8 cellular contexts compared by ENCODE assay signal in genomic region chr12:52032431-52032796, GRCh38. TPM values are rescaled to one million over a fixed set of nuclear protein-coding genes. Genes with fewer than 3 reads are reported as not detected.
DNase-seq lines count a peak whose midpoint lies in the region; ATAC-seq and TF ChIP-seq lines count a peak whose summit lies in the region.

No MANE protein-coding gene starts in this region.

- TF ChIP-seq EP300 in neural cell (conservative IDR thresholded peaks at IDR 0.05; ENCODE audit: poor library complexity, severe bottlenecking), result no peak

- ATAC-seq in T-helper 17 cell (no peak), GM18517 (IDR thresholded peaks at IDR 0.05; ENCODE audit: unreplicated experiment) (no peak)

- H3K27ac Mint-ChIP-seq in T-helper 1 cell treated with Interleukin-12 subunit alpha and Interleukin-12 subunit beta and Interleukin-4 antibody, amounts not matched to agents 30 μg/mL and 1 μg/mL, for 36 hours, result peak overlapping the region; percentile 62
- H3K27ac Mint-ChIP-seq in T-helper 17 cell, result peak overlapping the region; percentile 73

- H3K4me1 Mint-ChIP-seq in T-helper 1 cell treated with Interleukin-12 subunit alpha and Interleukin-12 subunit beta and Interleukin-4 antibody, amounts not matched to agents 30 μg/mL and 1 μg/mL, for 36 hours (ENCODE audit: low read depth), result peaks cover 21% of the 10 kb centered on the region
- H3K4me1 Mint-ChIP-seq in T-helper 17 cell, result peaks cover 21% of the 10 kb centered on the region

- TF ChIP-seq RAD21 in neural cell (conservative IDR thresholded peaks at IDR 0.05), result no peak

- H3K4me2 ChIP-seq in neural cell (ENCODE audit: low read length), result peak overlapping the region; percentile 47

- H3K4me3 Mint-ChIP-seq in T-helper 1 cell treated with Interleukin-12 subunit alpha and Interleukin-12 subunit beta and Interleukin-4 antibody, amounts not matched to agents 30 μg/mL and 1 μg/mL, for 36 hours, result peak overlapping the region; percentile 65
- peak overlapping the region; percentile 84 for H3K4me3 Mint-ChIP-seq in T-helper 17 cell

- no peaks in the 10 kb centered on the region for H3F3A ChIP-seq in neural cell (ENCODE audit: insufficient read depth, low read length, poor library complexity, severe bottlenecking)

- no peaks in the 10 kb centered on the region for H4K20me1 ChIP-seq in neural cell (ENCODE audit: insufficient read depth)

- peaks cover 36% of the 10 kb centered on the region for H3K27me3 Mint-ChIP-seq in T-helper 1 cell treated with Interleukin-12 subunit alpha and Interleukin-12 subunit beta and Interleukin-4 antibody, amounts not matched to agents 30 μg/mL and 1 μg/mL, for 36 hours (ENCODE audit: low read depth)
- no peaks in the 10 kb centered on the region for H3K27me3 Mint-ChIP-seq in T-helper 17 cell

- DNase-seq in T-helper 1 cell (no peak), T-helper 17 cell (no peak), fibroblast of peridontal ligament (ENCODE audit: extremely low read depth) (peak; percentile 84), glomerular visceral epithelial cell (ENCODE audit: extremely low spot score) (no peak), SHP77 (lab: John Stamatoyannopoulos, UW) (no peak)

- H3K9ac ChIP-seq in neural cell (ENCODE audit: low read length), result peak overlapping the region; percentile 74

- no peaks in the 10 kb centered on the region for H3K36me3 Mint-ChIP-seq in T-helper 1 cell treated with Interleukin-12 subunit alpha and Interleukin-12 subunit beta and Interleukin-4 antibody, amounts not matched to agents 30 μg/mL and 1 μg/mL, for 36 hours (ENCODE audit: low read depth)
- no peaks in the 10 kb centered on the region for H3K36me3 Mint-ChIP-seq in T-helper 17 cell (ENCODE audit: low read depth)

- H3K36me3 ChIP-seq in neural cell (ENCODE audit: insufficient read depth, low read length), result no peaks in the 10 kb centered on the region

- no peaks in the 10 kb centered on the region for H3K9me2 ChIP-seq in neural cell (ENCODE audit: insufficient read depth, low read length)

- no peaks in the 10 kb centered on the region for H3K79me2 ChIP-seq in neural cell (replicated peaks; ENCODE audit: insufficient read depth, low read length)

- no peaks in the 10 kb centered on the region for H3K27me3 ChIP-seq in neural cell (ENCODE audit: insufficient read depth, low read depth, low read length)

- TF ChIP-seq CTCF in neural cell (IDR thresholded peaks at IDR 0.05; ENCODE audit: poor library complexity, severe bottlenecking), result no peak

- H3K27ac ChIP-seq in neural cell (ENCODE audit: low read length), result peak overlapping the region; percentile 64

- H3K4me3 ChIP-seq in neural cell (ENCODE audit: low read length), result peak overlapping the region; percentile 68

- no peaks in the 10 kb centered on the region for H3K9me3 ChIP-seq in T-helper 17 cell (ENCODE audit: control insufficient read depth, low read length, poor library complexity, severe bottlenecking)
- H3K9me3 ChIP-seq in neural cell (ENCODE audit: low read length), result no peaks in the 10 kb centered on the region

- no peak overlapping the region for H2AFZ ChIP-seq in neural cell (ENCODE audit: low read depth, low read length)

- H3K9me3 Mint-ChIP-seq in T-helper 1 cell treated with Interleukin-12 subunit alpha and Interleukin-12 subunit beta and Interleukin-4 antibody, amounts not matched to agents 30 μg/mL and 1 μg/mL, for 36 hours, result no peaks in the 10 kb centered on the region

TF ChIP-seq in neural cell, 6 proteins besides CTCF, POLR2A, EP300 and RAD21:
- TF ChIP-seq POLR2AphosphoS5 (IDR thresholded peaks at IDR 0.05) (no peak), SMC3 (conservative IDR thresholded peaks at IDR 0.05; ENCODE audit: poor library complexity) (no peak), REST (IDR thresholded peaks at IDR 0.05; ENCODE audit: borderline replicate concordance) (peak; percentile 42), TAF1 (IDR thresholded peaks at IDR 0.05; ENCODE audit: low read depth) (peak; percentile 18), EZH2 (IDR thresholded peaks at IDR 0.05; ENCODE audit: borderline replicate concordance, insufficient read depth, low read length, poor library complexity, severe bottlenecking) (no peak), MXI1 (conservative IDR thresholded peaks at IDR 0.05; ENCODE audit: poor library complexity, severe bottlenecking) (no peak)

RNA-seq across cellular contexts. Expression of gene NR4A1, which starts 18.8 kb away (rescaled TPM):
- 100 to 1,000 TPM in 1 of 2 donors, 10 to 100 TPM in 1; 79.2 to 133 TPM for total RNA-seq in T-helper 17 cell
- polyA plus RNA-seq in neural cell, result 3.4 and 6.1 TPM in 2 replicates
- 5.0 and 7.3 TPM in 2 replicates for polyA minus RNA-seq in neural cell

RNA-seq across cellular contexts. Expression of gene TAMALIN, which starts 25.7 kb away (rescaled TPM):
- 100 to 1,000 TPM; 491 to 562 TPM for total RNA-seq in T-helper 17 cell
- 5.4 and 6.1 TPM in 2 replicates for polyA plus RNA-seq in neural cell
- 2.2 and 2.4 TPM in 2 replicates for polyA minus RNA-seq in neural cell

RNA-seq across cellular contexts. Expression of gene ATG101, which starts 37.4 kb away (rescaled TPM):
- 10 to 100 TPM; 22.0 to 30.2 TPM for total RNA-seq in T-helper 17 cell
- polyA plus RNA-seq in neural cell, result 53.9 and 55.6 TPM in 2 replicates
- polyA minus RNA-seq in neural cell, result 32.5 and 40.2 TPM in 2 replicates

RNA-seq across cellular contexts. Expression of gene SMIM41, which starts 47.1 kb away (rescaled TPM):
- total RNA-seq in T-helper 17 cell, result not detected
- polyA plus RNA-seq in neural cell, result not detected in 2 replicates
- not detected in 2 replicates for polyA minus RNA-seq in neural cell
